22 cellular contexts compared by ENCODE assay signal in the genomic region with DNA sequence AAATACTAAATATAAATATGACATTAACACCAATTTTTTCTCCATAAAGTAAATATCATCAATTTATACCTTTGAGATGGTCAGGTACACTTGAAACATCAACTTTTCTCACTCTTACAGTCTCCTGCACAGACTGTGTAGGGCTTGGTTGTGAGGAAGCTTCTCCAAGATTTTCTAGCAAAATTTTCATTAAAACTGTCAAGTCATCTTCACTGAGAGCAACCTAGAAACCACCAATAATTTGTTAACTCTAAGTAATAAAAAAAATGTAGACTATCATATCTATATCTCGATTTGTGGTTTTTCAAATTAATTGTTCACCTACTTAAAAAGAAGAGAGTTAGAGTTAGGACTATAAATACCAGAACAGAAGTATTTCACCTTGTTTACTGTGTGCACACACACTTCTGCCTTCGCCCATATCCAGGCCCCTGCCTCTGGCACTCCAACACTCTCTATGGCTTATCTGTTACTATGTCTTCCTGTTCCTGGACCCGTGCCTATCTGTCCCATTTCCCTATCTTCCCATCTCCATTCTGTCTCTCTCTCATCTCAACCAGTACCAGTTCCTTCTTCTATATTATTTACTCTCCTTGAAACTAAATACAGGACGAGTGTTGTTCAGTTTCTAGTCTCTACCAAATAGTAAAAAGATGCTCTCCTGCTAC.
"Had no signal": no experiment of that assay in that cellular context is flagged by ENCODE, and none has a peak within 500 bp of the region (broad histone marks: within the 10 kb centered on the region; RNA-seq: fewer than 3 reads in every experiment).

No MANE protein-coding gene starts in this region.

- H3K36me3 ChIP-seq: breast epithelium had no signal

- H3K4me3 ChIP-seq: ascending aorta, breast epithelium, coronary artery, lung, right atrium auricular region, SK-N-MC, testis, upper lobe of left lung had no signal

- ATAC-seq: left lobe of liver had no signal

- H3K27ac ChIP-seq: ascending aorta, breast epithelium, coronary artery, right atrium auricular region, SK-N-MC, testis, upper lobe of left lung, WERI-Rb-1 had no signal

- H3K27ac Mint-ChIP-seq: activated naive CD4-positive, alpha-beta T cell treated with anti-CD3 and anti-CD28 coated beads for 36 hours; activated T-helper 2 cell treated with anti-CD3 and anti-CD28 coated beads, Interferon-gamma antibody, Interleukin-2, Interleukin-4, amounts not matched to agents 10 μg/mL and 5 μg/mL and 100 μg/mL, durations not matched to agents 14 hours and 24 hours and 36 hours; mesothelial cell of epicardium; nephron progenitor cell had no signal

- H3K9me3 Mint-ChIP-seq: activated naive CD4-positive, alpha-beta T cell treated with anti-CD3 and anti-CD28 coated beads for 36 hours; activated T-helper 2 cell treated with anti-CD3 and anti-CD28 coated beads, Interferon-gamma antibody, Interleukin-2, Interleukin-4, amounts not matched to agents 10 μg/mL and 5 μg/mL and 100 μg/mL, durations not matched to agents 14 hours and 24 hours and 36 hours; mesothelial cell of epicardium; nephron progenitor cell had no signal

- H3K27me3 ChIP-seq: ascending aorta, breast epithelium, right atrium auricular region, testis, upper lobe of left lung had no signal

- H3K9me3 ChIP-seq: ascending aorta, breast epithelium, right atrium auricular region, testis, upper lobe of left lung had no signal

- H3K4me1 ChIP-seq: ascending aorta, breast epithelium, right atrium auricular region, testis, upper lobe of left lung had no signal

- DNase-seq: activated CD4-positive, alpha-beta T cell treated with anti-CD3 and anti-CD28 coated beads for 1 hour; activated naive CD4-positive, alpha-beta T cell treated with anti-CD3 and anti-CD28 coated beads for 36 hours; foreskin melanocyte; glutamatergic neuron; hypothalamus; nephron progenitor cell; occipital lobe; stimulated activated CD4-positive, alpha-beta T cell treated with anti-CD3 and anti-CD28 coated beads, Interleukin-2, amount 100 ng/mL, for 24 hours; T-helper 1 cell; T1000; testis; upper lobe of left lung; WERI-Rb-1 had no signal

- H3K4me1 Mint-ChIP-seq: mesothelial cell of epicardium, nephron progenitor cell had no signal

- H3K4me3 Mint-ChIP-seq: activated naive CD4-positive, alpha-beta T cell treated with anti-CD3 and anti-CD28 coated beads for 36 hours; mesothelial cell of epicardium; nephron progenitor cell had no signal
